Comparison of ENCODE assay signal across 2 cellular contexts in the genomic region with DNA sequence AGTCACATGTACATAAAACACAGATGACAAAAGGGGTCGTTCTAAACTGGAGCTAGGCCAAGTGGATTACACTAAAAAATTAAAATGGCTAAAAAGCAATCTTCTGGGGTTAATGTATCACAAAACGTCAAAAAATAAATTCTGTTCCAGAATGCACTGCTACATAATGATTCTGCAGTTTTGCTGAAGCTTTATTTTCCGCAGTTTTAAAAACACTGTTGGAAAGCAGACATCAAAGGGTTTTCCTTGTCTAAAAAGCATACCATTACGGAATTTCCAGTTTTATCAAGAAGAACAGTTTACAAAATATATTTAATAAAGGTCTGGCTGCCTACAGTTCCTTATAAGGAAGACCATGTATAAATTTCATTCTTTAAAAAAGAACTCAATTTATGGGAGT.
TF ChIP-seq lines count a peak whose summit lies in the region.

No MANE protein-coding gene starts in this region.

TF ChIP-seq in SK-N-SH, 30 proteins besides CTCF, POLR2A, EP300 and RAD21 (continued from another document):
- TF ChIP-seq, protein P1, sequence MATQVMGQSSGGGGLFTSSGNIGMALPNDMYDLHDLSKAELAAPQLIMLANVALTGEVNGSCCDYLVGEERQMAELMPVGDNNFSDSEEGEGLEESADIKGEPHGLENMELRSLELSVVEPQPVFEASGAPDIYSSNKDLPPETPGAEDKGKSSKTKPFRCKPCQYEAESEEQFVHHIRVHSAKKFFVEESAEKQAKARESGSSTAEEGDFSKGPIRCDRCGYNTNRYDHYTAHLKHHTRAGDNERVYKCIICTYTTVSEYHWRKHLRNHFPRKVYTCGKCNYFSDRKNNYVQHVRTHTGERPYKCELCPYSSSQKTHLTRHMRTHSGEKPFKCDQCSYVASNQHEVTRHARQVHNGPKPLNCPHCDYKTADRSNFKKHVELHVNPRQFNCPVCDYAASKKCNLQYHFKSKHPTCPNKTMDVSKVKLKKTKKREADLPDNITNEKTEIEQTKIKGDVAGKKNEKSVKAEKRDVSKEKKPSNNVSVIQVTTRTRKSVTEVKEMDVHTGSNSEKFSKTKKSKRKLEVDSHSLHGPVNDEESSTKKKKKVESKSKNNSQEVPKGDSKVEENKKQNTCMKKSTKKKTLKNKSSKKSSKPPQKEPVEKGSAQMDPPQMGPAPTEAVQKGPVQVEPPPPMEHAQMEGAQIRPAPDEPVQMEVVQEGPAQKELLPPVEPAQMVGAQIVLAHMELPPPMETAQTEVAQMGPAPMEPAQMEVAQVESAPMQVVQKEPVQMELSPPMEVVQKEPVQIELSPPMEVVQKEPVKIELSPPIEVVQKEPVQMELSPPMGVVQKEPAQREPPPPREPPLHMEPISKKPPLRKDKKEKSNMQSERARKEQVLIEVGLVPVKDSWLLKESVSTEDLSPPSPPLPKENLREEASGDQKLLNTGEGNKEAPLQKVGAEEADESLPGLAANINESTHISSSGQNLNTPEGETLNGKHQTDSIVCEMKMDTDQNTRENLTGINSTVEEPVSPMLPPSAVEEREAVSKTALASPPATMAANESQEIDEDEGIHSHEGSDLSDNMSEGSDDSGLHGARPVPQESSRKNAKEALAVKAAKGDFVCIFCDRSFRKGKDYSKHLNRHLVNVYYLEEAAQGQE (IDR thresholded peaks at IDR 0.05; ENCODE audit: low read depth, low read length): no peak
- TF ChIP-seq MXI1 (IDR thresholded peaks at IDR 0.05; ENCODE audit: low read depth, low read length) (no peak), CHD2 (IDR thresholded peaks at IDR 0.05; ENCODE audit: low read length, partially characterized antibody) (no peak), FOXJ3 (CRISPR knock-in tag; IDR thresholded peaks at IDR 0.05) (no peak), NFIC (IDR thresholded peaks at IDR 0.05; ENCODE audit: borderline replicate concordance) (no peak), RXRA (IDR thresholded peaks at IDR 0.05; ENCODE audit: borderline replicate concordance, low read depth) (no peak), GATA2 (CRISPR knock-in tag; IDR thresholded peaks at IDR 0.05) (no peak), SIN3A (IDR thresholded peaks at IDR 0.05; ENCODE audit: borderline replicate concordance, low read depth, low read length) (no peak), MEF2A (IDR thresholded peaks at IDR 0.05; ENCODE audit: borderline replicate concordance, low read depth) (no peak), NRF1 (IDR thresholded peaks at IDR 0.05; ENCODE audit: low read depth, low read length) (no peak), FOSL2 (IDR thresholded peaks at IDR 0.05; ENCODE audit: borderline replicate concordance, low read depth) (no peak), FOXM1 (IDR thresholded peaks at IDR 0.05; ENCODE audit: low read depth) (no peak), TAF1 (IDR thresholded peaks at IDR 0.05; ENCODE audit: borderline replicate concordance, low read depth, low read length) (no peak), RFX5 (IDR thresholded peaks at IDR 0.05; ENCODE audit: low read length) (no peak), TCF12 (IDR thresholded peaks at IDR 0.05) (no peak)
- TF ChIP-seq, protein P2, sequence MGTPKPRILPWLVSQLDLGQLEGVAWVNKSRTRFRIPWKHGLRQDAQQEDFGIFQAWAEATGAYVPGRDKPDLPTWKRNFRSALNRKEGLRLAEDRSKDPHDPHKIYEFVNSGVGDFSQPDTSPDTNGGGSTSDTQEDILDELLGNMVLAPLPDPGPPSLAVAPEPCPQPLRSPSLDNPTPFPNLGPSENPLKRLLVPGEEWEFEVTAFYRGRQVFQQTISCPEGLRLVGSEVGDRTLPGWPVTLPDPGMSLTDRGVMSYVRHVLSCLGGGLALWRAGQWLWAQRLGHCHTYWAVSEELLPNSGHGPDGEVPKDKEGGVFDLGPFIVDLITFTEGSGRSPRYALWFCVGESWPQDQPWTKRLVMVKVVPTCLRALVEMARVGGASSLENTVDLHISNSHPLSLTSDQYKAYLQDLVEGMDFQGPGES (IDR thresholded peaks at IDR 0.05; ENCODE audit: low read depth, low read length): no peak
- TF ChIP-seq, protein P3, sequence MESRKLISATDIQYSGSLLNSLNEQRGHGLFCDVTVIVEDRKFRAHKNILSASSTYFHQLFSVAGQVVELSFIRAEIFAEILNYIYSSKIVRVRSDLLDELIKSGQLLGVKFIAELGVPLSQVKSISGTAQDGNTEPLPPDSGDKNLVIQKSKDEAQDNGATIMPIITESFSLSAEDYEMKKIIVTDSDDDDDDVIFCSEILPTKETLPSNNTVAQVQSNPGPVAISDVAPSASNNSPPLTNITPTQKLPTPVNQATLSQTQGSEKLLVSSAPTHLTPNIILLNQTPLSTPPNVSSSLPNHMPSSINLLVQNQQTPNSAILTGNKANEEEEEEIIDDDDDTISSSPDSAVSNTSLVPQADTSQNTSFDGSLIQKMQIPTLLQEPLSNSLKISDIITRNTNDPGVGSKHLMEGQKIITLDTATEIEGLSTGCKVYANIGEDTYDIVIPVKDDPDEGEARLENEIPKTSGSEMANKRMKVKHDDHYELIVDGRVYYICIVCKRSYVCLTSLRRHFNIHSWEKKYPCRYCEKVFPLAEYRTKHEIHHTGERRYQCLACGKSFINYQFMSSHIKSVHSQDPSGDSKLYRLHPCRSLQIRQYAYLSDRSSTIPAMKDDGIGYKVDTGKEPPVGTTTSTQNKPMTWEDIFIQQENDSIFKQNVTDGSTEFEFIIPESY (IDR thresholded peaks at IDR 0.05; ENCODE audit: borderline replicate concordance, low read depth): no peak
- TF ChIP-seq, protein P4, sequence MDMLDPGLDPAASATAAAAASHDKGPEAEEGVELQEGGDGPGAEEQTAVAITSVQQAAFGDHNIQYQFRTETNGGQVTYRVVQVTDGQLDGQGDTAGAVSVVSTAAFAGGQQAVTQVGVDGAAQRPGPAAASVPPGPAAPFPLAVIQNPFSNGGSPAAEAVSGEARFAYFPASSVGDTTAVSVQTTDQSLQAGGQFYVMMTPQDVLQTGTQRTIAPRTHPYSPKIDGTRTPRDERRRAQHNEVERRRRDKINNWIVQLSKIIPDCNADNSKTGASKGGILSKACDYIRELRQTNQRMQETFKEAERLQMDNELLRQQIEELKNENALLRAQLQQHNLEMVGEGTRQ (IDR thresholded peaks at IDR 0.05; ENCODE audit: borderline replicate concordance, low read depth, low read length): no peak

TF ChIP-seq in SK-N-SH treated with all-trans-retinoic acid at 6 μM for 48 hours, 23 proteins besides CTCF, POLR2A, EP300 and RAD21 (continued from another document):
- TF ChIP-seq, protein P5, sequence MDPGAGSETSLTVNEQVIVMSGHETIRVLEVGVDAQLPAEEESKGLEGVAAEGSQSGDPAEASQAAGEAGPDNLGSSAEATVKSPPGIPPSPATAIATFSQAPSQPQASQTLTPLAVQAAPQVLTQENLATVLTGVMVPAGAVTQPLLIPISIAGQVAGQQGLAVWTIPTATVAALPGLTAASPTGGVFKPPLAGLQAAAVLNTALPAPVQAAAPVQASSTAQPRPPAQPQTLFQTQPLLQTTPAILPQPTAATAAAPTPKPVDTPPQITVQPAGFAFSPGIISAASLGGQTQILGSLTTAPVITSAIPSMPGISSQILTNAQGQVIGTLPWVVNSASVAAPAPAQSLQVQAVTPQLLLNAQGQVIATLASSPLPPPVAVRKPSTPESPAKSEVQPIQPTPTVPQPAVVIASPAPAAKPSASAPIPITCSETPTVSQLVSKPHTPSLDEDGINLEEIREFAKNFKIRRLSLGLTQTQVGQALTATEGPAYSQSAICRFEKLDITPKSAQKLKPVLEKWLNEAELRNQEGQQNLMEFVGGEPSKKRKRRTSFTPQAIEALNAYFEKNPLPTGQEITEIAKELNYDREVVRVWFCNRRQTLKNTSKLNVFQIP (CRISPR knock-in tag; IDR thresholded peaks at IDR 0.05; ENCODE audit: borderline replicate concordance, low read depth): no peak
- TF ChIP-seq GLIS3 (CRISPR knock-in tag; IDR thresholded peaks at IDR 0.05) (no peak), SNAI2 (CRISPR knock-in tag; IDR thresholded peaks at IDR 0.05) (no peak), ZNF565 (CRISPR knock-in tag; conservative IDR thresholded peaks at IDR 0.05; ENCODE audit: low read depth) (no peak), PPARA (CRISPR knock-in tag; IDR thresholded peaks at IDR 0.05; ENCODE audit: borderline replicate concordance) (no peak), CSDC2 (CRISPR knock-in tag; IDR thresholded peaks at IDR 0.05) (no peak), ISL1 (CRISPR knock-in tag; IDR thresholded peaks at IDR 0.05) (no peak), OSR1 (CRISPR knock-in tag; IDR thresholded peaks at IDR 0.05) (no peak), ARNTL (CRISPR knock-in tag; IDR thresholded peaks at IDR 0.05; ENCODE audit: borderline replicate concordance, low read depth) (no peak), TOX (CRISPR knock-in tag; IDR thresholded peaks at IDR 0.05; ENCODE audit: borderline replicate concordance) (no peak), ZFP3 (CRISPR knock-in tag; IDR thresholded peaks at IDR 0.05) (no peak), ZNF8 (CRISPR knock-in tag; IDR thresholded peaks at IDR 0.05) (no peak), TCF4 (CRISPR knock-in tag; IDR thresholded peaks at IDR 0.05; ENCODE audit: borderline replicate concordance) (no peak), ZNF70 (CRISPR knock-in tag; IDR thresholded peaks at IDR 0.05) (no peak), ESRRG (CRISPR knock-in tag; IDR thresholded peaks at IDR 0.05) (no peak)
- TF ChIP-seq, protein P6, sequence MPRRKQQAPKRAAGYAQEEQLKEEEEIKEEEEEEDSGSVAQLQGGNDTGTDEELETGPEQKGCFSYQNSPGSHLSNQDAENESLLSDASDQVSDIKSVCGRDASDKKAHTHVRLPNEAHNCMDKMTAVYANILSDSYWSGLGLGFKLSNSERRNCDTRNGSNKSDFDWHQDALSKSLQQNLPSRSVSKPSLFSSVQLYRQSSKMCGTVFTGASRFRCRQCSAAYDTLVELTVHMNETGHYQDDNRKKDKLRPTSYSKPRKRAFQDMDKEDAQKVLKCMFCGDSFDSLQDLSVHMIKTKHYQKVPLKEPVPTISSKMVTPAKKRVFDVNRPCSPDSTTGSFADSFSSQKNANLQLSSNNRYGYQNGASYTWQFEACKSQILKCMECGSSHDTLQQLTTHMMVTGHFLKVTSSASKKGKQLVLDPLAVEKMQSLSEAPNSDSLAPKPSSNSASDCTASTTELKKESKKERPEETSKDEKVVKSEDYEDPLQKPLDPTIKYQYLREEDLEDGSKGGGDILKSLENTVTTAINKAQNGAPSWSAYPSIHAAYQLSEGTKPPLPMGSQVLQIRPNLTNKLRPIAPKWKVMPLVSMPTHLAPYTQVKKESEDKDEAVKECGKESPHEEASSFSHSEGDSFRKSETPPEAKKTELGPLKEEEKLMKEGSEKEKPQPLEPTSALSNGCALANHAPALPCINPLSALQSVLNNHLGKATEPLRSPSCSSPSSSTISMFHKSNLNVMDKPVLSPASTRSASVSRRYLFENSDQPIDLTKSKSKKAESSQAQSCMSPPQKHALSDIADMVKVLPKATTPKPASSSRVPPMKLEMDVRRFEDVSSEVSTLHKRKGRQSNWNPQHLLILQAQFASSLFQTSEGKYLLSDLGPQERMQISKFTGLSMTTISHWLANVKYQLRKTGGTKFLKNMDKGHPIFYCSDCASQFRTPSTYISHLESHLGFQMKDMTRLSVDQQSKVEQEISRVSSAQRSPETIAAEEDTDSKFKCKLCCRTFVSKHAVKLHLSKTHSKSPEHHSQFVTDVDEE (CRISPR knock-in tag; IDR thresholded peaks at IDR 0.05): no peak
- TF ChIP-seq, protein P7, sequence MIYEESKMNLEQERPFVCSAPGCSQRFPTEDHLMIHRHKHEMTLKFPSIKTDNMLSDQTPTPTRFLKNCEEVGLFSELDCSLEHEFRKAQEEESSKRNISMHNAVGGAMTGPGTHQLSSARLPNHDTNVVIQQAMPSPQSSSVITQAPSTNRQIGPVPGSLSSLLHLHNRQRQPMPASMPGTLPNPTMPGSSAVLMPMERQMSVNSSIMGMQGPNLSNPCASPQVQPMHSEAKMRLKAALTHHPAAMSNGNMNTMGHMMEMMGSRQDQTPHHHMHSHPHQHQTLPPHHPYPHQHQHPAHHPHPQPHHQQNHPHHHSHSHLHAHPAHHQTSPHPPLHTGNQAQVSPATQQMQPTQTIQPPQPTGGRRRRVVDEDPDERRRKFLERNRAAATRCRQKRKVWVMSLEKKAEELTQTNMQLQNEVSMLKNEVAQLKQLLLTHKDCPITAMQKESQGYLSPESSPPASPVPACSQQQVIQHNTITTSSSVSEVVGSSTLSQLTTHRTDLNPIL (CRISPR knock-in tag; IDR thresholded peaks at IDR 0.05; ENCODE audit: low read depth): no peak
- TF ChIP-seq, protein P8, sequence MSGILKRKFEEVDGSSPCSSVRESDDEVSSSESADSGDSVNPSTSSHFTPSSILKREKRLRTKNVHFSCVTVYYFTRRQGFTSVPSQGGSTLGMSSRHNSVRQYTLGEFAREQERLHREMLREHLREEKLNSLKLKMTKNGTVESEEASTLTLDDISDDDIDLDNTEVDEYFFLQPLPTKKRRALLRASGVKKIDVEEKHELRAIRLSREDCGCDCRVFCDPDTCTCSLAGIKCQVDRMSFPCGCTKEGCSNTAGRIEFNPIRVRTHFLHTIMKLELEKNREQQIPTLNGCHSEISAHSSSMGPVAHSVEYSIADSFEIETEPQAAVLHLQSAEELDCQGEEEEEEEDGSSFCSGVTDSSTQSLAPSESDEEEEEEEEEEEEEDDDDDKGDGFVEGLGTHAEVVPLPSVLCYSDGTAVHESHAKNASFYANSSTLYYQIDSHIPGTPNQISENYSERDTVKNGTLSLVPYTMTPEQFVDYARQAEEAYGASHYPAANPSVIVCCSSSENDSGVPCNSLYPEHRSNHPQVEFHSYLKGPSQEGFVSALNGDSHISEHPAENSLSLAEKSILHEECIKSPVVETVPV (CRISPR knock-in tag; IDR thresholded peaks at IDR 0.05): no peak
